Comparison of ENCODE assay signal across 8 cellular contexts in the genomic region with DNA sequence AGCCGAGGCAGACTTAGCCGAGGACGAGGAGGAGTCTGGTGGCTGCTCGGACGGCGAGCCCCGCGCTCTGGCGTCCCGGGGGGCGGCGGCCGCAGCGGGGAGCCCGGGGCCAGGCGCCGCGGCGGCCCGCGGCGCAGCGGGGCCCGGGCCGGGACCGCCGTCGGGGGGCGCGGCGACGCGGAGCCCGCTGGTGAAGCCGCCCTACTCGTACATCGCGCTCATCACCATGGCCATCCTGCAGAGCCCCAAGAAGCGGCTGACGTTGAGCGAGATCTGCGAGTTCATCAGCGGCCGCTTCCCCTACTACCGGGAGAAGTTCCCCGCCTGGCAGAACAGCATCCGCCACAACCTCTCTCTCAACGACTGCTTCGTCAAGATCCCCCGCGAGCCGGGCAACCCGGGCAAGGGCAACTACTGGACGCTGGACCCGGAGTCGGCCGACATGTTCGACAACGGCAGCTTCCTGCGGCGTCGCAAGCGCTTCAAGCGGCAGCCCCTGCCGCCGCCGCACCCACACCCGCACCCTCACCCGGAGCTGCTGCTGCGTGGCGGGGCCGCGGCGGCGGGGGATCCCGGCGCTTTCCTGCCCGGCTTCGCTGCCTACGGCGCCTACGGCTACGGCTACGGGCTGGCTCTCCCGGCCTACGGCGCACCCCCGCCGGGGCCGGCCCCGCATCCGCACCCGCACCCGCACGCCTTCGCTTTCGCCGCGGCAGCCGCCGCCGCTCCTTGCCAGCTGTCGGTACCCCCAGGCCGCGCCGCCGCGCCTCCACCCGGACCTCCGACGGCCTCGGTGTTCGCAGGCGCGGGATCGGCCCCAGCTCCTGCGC. TPM values are rescaled to one million over a fixed set of nuclear protein-coding genes. Genes with fewer than 3 reads are reported as not detected.
DNase-seq lines count a peak whose midpoint lies in the region; ATAC-seq and TF ChIP-seq lines count a peak whose summit lies in the region.

No MANE protein-coding gene starts in this region.

- peak overlapping the region; percentile 96 for H3K4me3 ChIP-seq in DOHH2 (ENCODE audit: low read length)
- peak overlapping the region; percentile 92 for H3K4me3 ChIP-seq in MM.1S (ENCODE audit: low read length)
- peak overlapping the region in 2 of 4 donors; percentile 52 to 74 for H3K4me3 ChIP-seq in adrenal gland
- peak overlapping the region; percentile 70 to 87 for H3K4me3 ChIP-seq in mucosa of rectum (ENCODE audit: low read length in 2 of 2)

- H3K27ac ChIP-seq in DOHH2 (ENCODE audit: low read depth, low read length) = no peak overlapping the region
- no peak overlapping the region for H3K27ac ChIP-seq in MM.1S (ENCODE audit: low read length)
- H3K27ac ChIP-seq in adrenal gland = peak overlapping the region in 3 of 5 donors; percentile 65 to 92 (median 84)
- peak overlapping the region; percentile 91 to 96 for H3K27ac ChIP-seq in mucosa of rectum (ENCODE audit: low read depth in 2 of 2, low read length in 2 of 2)

- H3F3A ChIP-seq in DOHH2 (ENCODE audit: control insufficient read depth, insufficient read depth) (no peaks in the 10 kb centered on the region), MM.1S (ENCODE audit: insufficient read depth, low read length) (no peaks in the 10 kb centered on the region)

- peaks cover 17% of the 10 kb centered on the region for H3K27me3 ChIP-seq in DOHH2 (ENCODE audit: control insufficient read depth, low read length)
- H3K27me3 ChIP-seq in MM.1S (replicated peaks; ENCODE audit: insufficient read depth, low read length) = peaks cover 7% of the 10 kb centered on the region; the same call in 1 of the 2 replicates
- peaks cover 55% of the 10 kb centered on the region for H3K27me3 ChIP-seq in adrenal gland
- H3K27me3 ChIP-seq in mucosa of rectum (ENCODE audit: control insufficient read depth in 2 of 2, insufficient read depth in 2 of 2, low read length in 2 of 2) = peaks cover 7 to 25% of the 10 kb centered on the region in 2 donors

- intact Hi-C loops in adrenal gland (cut with DNase I) = loop anchor here in 1 of 2 donors (10.0 kb wide), 1 partner anchor 254 kb away; no protein-coding TSS in a partner anchor

- no peak for TF ChIP-seq POLR2A in adrenal gland (IDR thresholded peaks at IDR 0.05)

- H3K36me3 ChIP-seq in DOHH2 (ENCODE audit: control insufficient read depth, low read length) (peaks cover 25% of the 10 kb centered on the region), MM.1S (replicated peaks; ENCODE audit: insufficient read depth, low read length) (no peaks in the 10 kb centered on the region), adrenal gland (replicated peaks in 1 of 2) (no peaks in the 10 kb centered on the region), mucosa of rectum (ENCODE audit: control insufficient read depth in 2 of 2, insufficient read depth in 2 of 2, low read length in 2 of 2) (no peaks in the 10 kb centered on the region)

- DNase-seq in MM.1S (no peak), adrenal gland (peak in 3 of 7 donors; percentile 15 to 29 (median 21)), iPS-NIHi7 (ENCODE audit: extremely low spot score) (no peak), DMS114 treated with DMSO at 0.1 percent for 48 hours (lab: John Stamatoyannopoulos, UW; ENCODE audit: unreplicated experiment) (no peak), dermis blood vessel endothelial cell (no peak)

- H3K9me2 ChIP-seq in DOHH2 (replicated peaks; ENCODE audit: control insufficient read depth, low read length) = no peaks in the 10 kb centered on the region
- no peaks in the 10 kb centered on the region for H3K9me2 ChIP-seq in MM.1S (replicated peaks; ENCODE audit: insufficient read depth, low read length)

- peak overlapping the region; percentile 95 for H2AFZ ChIP-seq in MM.1S (ENCODE audit: low read length)

- H3K4me1 ChIP-seq in DOHH2 (ENCODE audit: control insufficient read depth, low read length) (peaks cover 17% of the 10 kb centered on the region), MM.1S (ENCODE audit: low read length) (peaks cover 6% of the 10 kb centered on the region; the same call in 1 of the 2 replicates), adrenal gland (replicated peaks in 1 of 2) (peaks cover 0 to 16% of the 10 kb centered on the region in 2 donors), mucosa of rectum (ENCODE audit: control insufficient read depth in 2 of 2, insufficient read depth in 2 of 2, low read length in 2 of 2) (peaks cover 13 to 25% of the 10 kb centered on the region in 2 donors)

- H3K9ac ChIP-seq in MM.1S (ENCODE audit: low read length) (peak overlapping the region; percentile 70), mucosa of rectum (ENCODE audit: low read depth in 1 of 2, low read length in 2 of 2) (peak overlapping the region; percentile 63 to 94)

- 0 out of 2 replicates have a peak, but pooled peaks cover 8% of the 10 kb centered on the region for H4K20me1 ChIP-seq in DOHH2 (ENCODE audit: control insufficient read depth, insufficient read depth, low read depth, low read length)
- H4K20me1 ChIP-seq in MM.1S (ENCODE audit: insufficient read depth, low read length) = no peaks in the 10 kb centered on the region; the same call in 1 of the 2 replicates

- H3K4me2 ChIP-seq in DOHH2 (ENCODE audit: low read length) (peak overlapping the region; percentile 88), MM.1S (ENCODE audit: low read depth, low read length) (peak overlapping the region; percentile 88)

- H3K9me3 ChIP-seq in DOHH2 (ENCODE audit: control insufficient read depth, insufficient read depth, low read length) (no peaks in the 10 kb centered on the region), MM.1S (replicated peaks; ENCODE audit: insufficient read depth, low read length) (no peaks in the 10 kb centered on the region), adrenal gland (replicated peaks in 1 of 3) (no peaks in the 10 kb centered on the region), mucosa of rectum (ENCODE audit: control insufficient read depth in 2 of 2, low read length in 2 of 2) (no peaks in the 10 kb centered on the region)

- ATAC-seq in HG02973 (IDR thresholded peaks at IDR 0.05; ENCODE audit: unreplicated experiment) = no peak

- 1 to 3% (median 1%) methylated on average over 20 to 117 of the region's 117 CpGs for WGBS in adrenal gland, 4 donors

- TF ChIP-seq CTCF in DOHH2 (IDR thresholded peaks at IDR 0.05; ENCODE audit: low read depth, low read length, poor library complexity, severe bottlenecking) = no peak
- no peak for TF ChIP-seq CTCF in MM.1S (IDR thresholded peaks at IDR 0.05; ENCODE audit: low read length)
- TF ChIP-seq CTCF in adrenal gland (IDR thresholded peaks at IDR 0.05) = no peak

- peaks cover 37% of the 10 kb centered on the region for H3K79me2 ChIP-seq in DOHH2 (ENCODE audit: control insufficient read depth, low read length)
- H3K79me2 ChIP-seq in MM.1S (ENCODE audit: low read length) = peaks cover 28% of the 10 kb centered on the region

RNA-seq across cellular contexts. Expression of gene FOXD2, which starts 0.7 kb away (rescaled TPM):
- total RNA-seq in adrenal gland (1 to 10 TPM in 5 of 8 donors, under 1 TPM in 3; 0.53 to 3.3 (median 1.3) TPM), dermis blood vessel endothelial cell (under 0.01 and 0.09 TPM in 2 replicates)
- polyA plus RNA-seq in adrenal gland = under 1 TPM; 0.31 to 0.40 (median 0.32) TPM

RNA-seq across cellular contexts. Expression of gene FOXE3, which starts 22.5 kb away (rescaled TPM):
- total RNA-seq in adrenal gland (not detected), dermis blood vessel endothelial cell (not detected in 2 replicates)
- polyA plus RNA-seq in adrenal gland = under 1 TPM in 1 of 3 donors, not detected in 2; 0.07 TPM

Comparison
In these comparisons a context has a peak if more than half of its experiments do, and no peak if none do; other contexts are left out.
1. H3K27ac ChIP-seq: peak in adrenal gland (3 of 5) and mucosa of rectum (2 of 2); none in DOHH2 (single experiment) and MM.1S (single experiment).